1 cellular context compared by ENCODE assay signal in the genomic region with DNA sequence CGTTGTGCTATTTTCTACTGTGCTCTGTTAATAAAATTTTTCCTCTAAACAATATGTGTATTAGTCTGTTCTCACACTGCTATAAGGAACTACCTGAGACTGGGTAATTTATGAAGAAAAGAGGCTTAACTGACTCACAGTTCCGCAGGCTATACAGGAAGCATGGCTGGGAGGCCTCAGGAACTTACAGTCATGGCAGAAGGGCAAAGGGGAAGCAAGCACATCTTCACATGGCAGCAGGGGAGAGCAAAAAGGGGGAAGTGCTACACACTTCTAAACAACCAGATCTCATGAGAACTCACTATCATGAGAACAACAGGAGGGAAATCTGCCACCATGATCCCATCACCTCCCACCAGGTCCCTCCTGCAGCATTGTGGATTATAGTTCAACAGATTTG. TPM values are rescaled to one million over a fixed set of nuclear protein-coding genes. Genes with fewer than 3 reads are reported as not detected.
"Had no signal": no experiment of that assay in that cellular context is flagged by ENCODE, and none has a peak within 500 bp of the region (broad histone marks: within the 10 kb centered on the region; RNA-seq: fewer than 3 reads in every experiment).

No MANE protein-coding gene starts in this region.

RNA-seq across cellular contexts. Expression of gene PTGR1, which starts 44.0 kb away (rescaled TPM):
- total RNA-seq: natural killer cell had no signal
